Comparison of ENCODE assay signal across 23 cellular contexts in genomic region chr3:64694127-64694526, GRCh38. TPM values are rescaled to one million over a fixed set of nuclear protein-coding genes. Genes with fewer than 3 reads are reported as not detected.
DNase-seq lines count a peak whose midpoint lies in the region; ATAC-seq and TF ChIP-seq lines count a peak whose summit lies in the region.
"Had no signal": no experiment of that assay in that cellular context is flagged by ENCODE, and none has a peak within 500 bp of the region (broad histone marks: within the 10 kb centered on the region; RNA-seq: fewer than 3 reads in every experiment).

No MANE protein-coding gene starts in this region.

- intact Hi-C loops in Right ventricle myocardium superior (cut with DNase I), result no loop called here
- intact Hi-C loops in cardiac septum (cut with DNase I), result no loop called here
- intact Hi-C loops in left ventricle myocardium inferior (cut with micrococcal nuclease), result no loop called here
- intact Hi-C loops in psoas muscle (cut with DNase I), result loop anchor here in 1 of 2 donors (5.0 kb wide), 1 partner anchor 33 kb away; no protein-coding TSS in a partner anchor
- intact Hi-C loops in Caco-2 (cut with micrococcal nuclease; ENCODE audit: unreplicated experiment), result no loop called here

- no peaks in the 10 kb centered on the region for H3K27me3 ChIP-seq in left ventricle myocardium inferior (ENCODE audit: low read depth)
- H3K27me3 ChIP-seq in psoas muscle (ENCODE audit: insufficient read depth in 3 of 3, low read length in 2 of 3), result no peaks in the 10 kb centered on the region
- no peaks in the 10 kb centered on the region for H3K27me3 ChIP-seq in Caco-2 (replicated peaks; ENCODE audit: control insufficient read depth, insufficient read depth, low read length)
- H3K27me3 ChIP-seq: BLaER1 had no signal

- no TSS peak for BruUV-seq in Caco-2 (replicated peaks; lab: Mats Ljungman, UMichigan)

- H3K4me1 Mint-ChIP-seq in Caco-2 (ENCODE audit: low read depth, unreplicated experiment), result no peaks in the 10 kb centered on the region
- H3K4me1 Mint-ChIP-seq: CD4-positive, CD25-positive, alpha-beta regulatory T cell had no signal

- H3K27ac ChIP-seq in left ventricle myocardium inferior (replicated peaks) (peak overlapping the region; percentile 55), psoas muscle (no peak overlapping the region)
- H3K27ac ChIP-seq: BLaER1, GM23248, PC-9 had no signal

- DNase-seq in Right ventricle myocardium superior (no peak), cardiac septum (ENCODE audit: low spot score) (no peak), left ventricle myocardium inferior (no peak), psoas muscle (no peak), GM19240 (ENCODE audit: insufficient read length, low spot score) (no peak), Caco-2 (no peak), nucleus accumbens (lab: John Stamatoyannopoulos, UW) (no peak)
- DNase-seq: 8988T; ACHN; CD4-positive, CD25-positive, alpha-beta regulatory T cell; GM23248; HCEC 1CT; KBM-7; MV-4-11; NCI-H1105; NCI-H1436 treated with DMSO at 0.1 percent for 48 hours; NCI-H187 treated with DMSO at 0.1 percent for 48 hours; NCI-H524 treated with DMSO at 0.1 percent for 48 hours; NCI-H774; NK-92 treated with Interleukin-12 subunit alpha and Interleukin-12 subunit beta, amount 100 ng/mL, for 24 hours; PC-9; SHP77 had no signal

- H3K9me3 ChIP-seq in left ventricle myocardium inferior (replicated peaks) (peaks cover 4% of the 10 kb centered on the region), psoas muscle (no peaks in the 10 kb centered on the region), Caco-2 (no peaks in the 10 kb centered on the region)
- H3K9me3 ChIP-seq: BLaER1 had no signal

- H3K4me1 ChIP-seq in left ventricle myocardium inferior (peaks cover 41% of the 10 kb centered on the region), psoas muscle (peaks cover 20% of the 10 kb centered on the region), Caco-2 (peaks cover 4% of the 10 kb centered on the region; the same call in 1 of the 2 replicates)

- H3K9me3 Mint-ChIP-seq in Caco-2 (ENCODE audit: unreplicated experiment), result no peaks in the 10 kb centered on the region

- H3K4me3 ChIP-seq in left ventricle myocardium inferior (no peak overlapping the region), psoas muscle (no peak overlapping the region), Caco-2 (ENCODE audit: low read depth, low read length) (no peak overlapping the region)
- H3K4me3 ChIP-seq: BLaER1, GM23248, PC-9 had no signal

- TF ChIP-seq CTCF in left ventricle myocardium inferior (IDR thresholded peaks at IDR 0.05; ENCODE audit: borderline replicate concordance) (no peak), psoas muscle (IDR thresholded peaks at IDR 0.05) (no peak), Caco-2 (IDR thresholded peaks at IDR 0.05; ENCODE audit: insufficient read depth in 1 of 2, low read depth in 1 of 2, low read length in 1 of 2, severe bottlenecking in 1 of 2, unreplicated experiment in 1 of 2) (no peak)

- ATAC-seq in Right ventricle myocardium superior (ENCODE audit: poor library complexity), result peak; percentile 75
- ATAC-seq in psoas muscle, result peak; percentile 58 to 84 (median 64)

- POLR2A ChIA-PET in Caco-2 (lab: Charles Lee), result no interaction called here

- CTCF ChIA-PET in Caco-2 (lab: Charles Lee), result no interaction called here

- no peak overlapping the region for H3K4me3 Mint-ChIP-seq in Caco-2 (ENCODE audit: unreplicated experiment)
- H3K4me3 Mint-ChIP-seq: CD4-positive, CD25-positive, alpha-beta regulatory T cell had no signal

- no peak overlapping the region for H3K27ac Mint-ChIP-seq in Caco-2 (ENCODE audit: unreplicated experiment)
- H3K27ac Mint-ChIP-seq: CD4-positive, CD25-positive, alpha-beta regulatory T cell had no signal

- H3K36me3 Mint-ChIP-seq in Caco-2 (ENCODE audit: insufficient read depth, unreplicated experiment), result no peaks in the 10 kb centered on the region
- H3K36me3 Mint-ChIP-seq: CD4-positive, CD25-positive, alpha-beta regulatory T cell had no signal

- H3K27me3 Mint-ChIP-seq in Caco-2 (ENCODE audit: insufficient read depth, unreplicated experiment), result no peaks in the 10 kb centered on the region

- WGBS in psoas muscle, 3 donors, result 87 to 97% (median 94%) methylated on average over 2 of the region's 2 CpGs

- H3K36me3 ChIP-seq in left ventricle myocardium inferior (no peaks in the 10 kb centered on the region), psoas muscle (ENCODE audit: insufficient read depth in 1 of 2, low read depth in 1 of 2) (no peaks in the 10 kb centered on the region), Caco-2 (ENCODE audit: control insufficient read depth, insufficient read depth, low read length) (no peaks in the 10 kb centered on the region)
- H3K36me3 ChIP-seq: BLaER1 had no signal

RNA-seq across cellular contexts. Expression of gene ADAMTS9, which starts 6.3 kb away (rescaled TPM):
- total RNA-seq in Right ventricle myocardium superior (15.4 TPM), cardiac septum (53.6 TPM), left ventricle myocardium inferior (14.7 TPM), psoas muscle (10 to 100 TPM; 11.7 to 31.3 (median 16.7) TPM), Caco-2 (2022) (4.0 and 5.5 TPM in 2 replicates)
- polyA plus RNA-seq in psoas muscle, result 10 to 100 TPM in 2 of 3 donors, 1 to 10 TPM in 1; 6.7 to 65.8 (median 11.2) TPM
- polyA plus RNA-seq: CD4-positive, CD25-positive, alpha-beta regulatory T cell had no signal
